29 cellular contexts compared by ENCODE assay signal in the genomic region with DNA sequence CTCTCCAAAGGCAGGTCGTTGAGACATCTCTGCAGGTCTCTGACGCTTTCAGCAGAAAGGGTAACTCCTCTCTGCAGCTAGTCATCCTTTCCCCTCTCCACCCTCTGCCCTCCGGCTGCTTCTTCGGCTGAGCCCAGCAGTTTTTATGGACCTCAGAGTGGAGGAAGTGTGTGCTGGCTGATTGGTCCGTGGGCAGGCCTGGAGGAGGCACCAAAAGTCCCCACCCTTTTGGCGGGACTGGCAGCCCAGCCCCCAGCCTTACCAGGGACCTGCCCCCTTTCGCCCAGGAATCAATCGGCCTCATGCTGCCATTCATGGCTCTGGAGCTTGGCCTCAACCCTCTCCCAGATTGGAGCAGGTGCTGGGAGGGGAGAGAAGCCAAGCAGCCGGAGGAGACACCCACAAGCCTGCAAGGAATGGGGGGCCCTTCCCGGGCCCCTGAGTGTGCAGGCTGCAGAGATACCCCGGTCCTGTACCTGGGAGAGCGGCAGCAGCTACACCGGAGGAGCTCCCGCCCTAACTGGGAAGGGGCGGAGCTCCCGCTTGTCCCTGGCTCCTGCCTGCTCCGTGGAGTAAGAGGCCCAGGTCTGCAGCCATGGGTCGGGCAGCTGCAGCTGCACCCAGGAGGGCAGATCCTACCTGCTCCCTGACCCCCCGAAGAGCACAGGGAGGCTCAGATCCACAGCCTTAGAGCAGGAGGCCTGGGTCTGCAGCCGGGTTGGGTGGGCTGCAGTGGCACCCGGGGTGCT.
DNase-seq lines count a peak whose midpoint lies in the region; ATAC-seq and TF ChIP-seq lines count a peak whose summit lies in the region.
"Had no signal": no experiment of that assay in that cellular context is flagged by ENCODE, and none has a peak within 500 bp of the region (broad histone marks: within the 10 kb centered on the region; RNA-seq: fewer than 3 reads in every experiment).

No MANE protein-coding gene starts in this region.

- H3K27ac ChIP-seq in PC-9 = no peak overlapping the region
- no peak overlapping the region for H3K27ac ChIP-seq in hepatocyte
- H3K27ac ChIP-seq: ascending aorta, gastrocnemius medialis, left ventricle myocardium inferior, parathyroid adenoma, testis had no signal

- POLR2A ChIA-PET in PC-9 (lab: Charles Lee; ENCODE audit: unreplicated experiment) = no interaction called here

- CTCF ChIA-PET in PC-9 (lab: Charles Lee) = interaction anchor here (0.6 kb wide), 1 partner anchor 315 kb away, joined by 5 read pairs; no protein-coding TSS in a partner anchor

- H3K36me3 Mint-ChIP-seq in progenitor cell of endocrine pancreas (ENCODE audit: insufficient read depth) = peaks cover 1% of the 10 kb centered on the region
- H3K36me3 Mint-ChIP-seq: activated naive CD8-positive, alpha-beta T cell treated with anti-CD3 and anti-CD28 coated beads, Interleukin-2, amount 10 ng/mL, durations not matched to agents 7 days and 5 days; CD8-positive, alpha-beta memory T cell had no signal

- H3K9me3 ChIP-seq in PC-9 (ENCODE audit: insufficient read depth, low read depth) = peaks cover 4% of the 10 kb centered on the region; the same call in 1 of the 2 replicates
- H3K9me3 ChIP-seq in hepatocyte (ENCODE audit: low read depth) = no peaks in the 10 kb centered on the region
- H3K9me3 ChIP-seq: ascending aorta, BE2C, gastrocnemius medialis, testis had no signal

- ATAC-seq in GM21423 (IDR thresholded peaks at IDR 0.05; ENCODE audit: unreplicated experiment) (no peak), HG03520 (IDR thresholded peaks at IDR 0.05; ENCODE audit: unreplicated experiment) (no peak)
- ATAC-seq: activated T-cell treated with anti-CD3 and anti-CD28 coated beads, Interleukin-2, amount 50 U/mL, for 4 hours; gastrocnemius medialis had no signal

- H3K4me3 Mint-ChIP-seq in progenitor cell of endocrine pancreas (ENCODE audit: low read depth) = peak overlapping the region; percentile 57
- H3K4me3 Mint-ChIP-seq: activated naive CD8-positive, alpha-beta T cell treated with anti-CD3 and anti-CD28 coated beads, Interleukin-2, amount 10 ng/mL, durations not matched to agents 7 days and 5 days; activated T-cell treated with anti-CD3 and anti-CD28 coated beads, Interleukin-2, amount 50 U/mL, for 4 hours; CD8-positive, alpha-beta memory T cell; neural crest cell had no signal

- peaks cover 10% of the 10 kb centered on the region for H3K9me3 Mint-ChIP-seq in progenitor cell of endocrine pancreas (ENCODE audit: low read depth)

- H3K27ac Mint-ChIP-seq in progenitor cell of endocrine pancreas = no peak overlapping the region
- H3K27ac Mint-ChIP-seq: activated naive CD8-positive, alpha-beta T cell treated with anti-CD3 and anti-CD28 coated beads, Interleukin-2, amount 10 ng/mL, durations not matched to agents 7 days and 5 days; CD8-positive, alpha-beta memory T cell had no signal

- H3K9me2 ChIP-seq in PC-9 (ENCODE audit: insufficient read depth) = no peaks in the 10 kb centered on the region
- H3K9me2 ChIP-seq in hepatocyte (replicated peaks; ENCODE audit: insufficient read depth) = no peaks in the 10 kb centered on the region

- intact Hi-C loops in PC-9 (cut with micrococcal nuclease; ENCODE audit: unreplicated experiment) = no loop called here

- no peaks in the 10 kb centered on the region for H3K79me2 ChIP-seq in PC-9 (ENCODE audit: low read depth)
- no peaks in the 10 kb centered on the region for H3K79me2 ChIP-seq in hepatocyte
- H3K79me2 ChIP-seq: parathyroid adenoma had no signal

- no peaks in the 10 kb centered on the region for H4K20me1 ChIP-seq in PC-9 (ENCODE audit: insufficient read depth)
- H4K20me1 ChIP-seq in hepatocyte (ENCODE audit: insufficient read depth, poor library complexity, severe bottlenecking) = no peaks in the 10 kb centered on the region

- H3F3A ChIP-seq in PC-9 (ENCODE audit: insufficient read depth, low read depth) = no peaks in the 10 kb centered on the region; the same call in 1 of the 2 replicates

- 50% methylated on average over 17 of the region's 21 CpGs for WGBS in hepatocyte (ENCODE audit: low lambda C conversion rate, missing lambda C conversion rate)

- no TSS peak for BruUV-seq in PC-9 (replicated peaks; lab: Mats Ljungman, UMichigan)

- H3K27me3 ChIP-seq in H7 (ENCODE audit: control insufficient read depth, insufficient read depth, low read length) = no peaks in the 10 kb centered on the region
- no peaks in the 10 kb centered on the region for H3K27me3 ChIP-seq in PC-9 (ENCODE audit: insufficient read depth, low read depth)
- no peaks in the 10 kb centered on the region for H3K27me3 ChIP-seq in hepatocyte
- H3K27me3 ChIP-seq: ascending aorta, BE2C, gastrocnemius medialis, testis had no signal

- H3K4me3 ChIP-seq in H7 (ENCODE audit: insufficient read depth, low read depth, low read length) (peak overlapping the region; percentile 15; the same call in 1 of the 2 replicates), PC-9 (peak overlapping the region; percentile 24; the same call in 1 of the 2 replicates), hepatocyte (no peak overlapping the region)
- H3K4me3 ChIP-seq: ascending aorta, gastrocnemius medialis, left ventricle myocardium inferior, testis had no signal

- peaks cover 3% of the 10 kb centered on the region for H3K4me1 Mint-ChIP-seq in progenitor cell of endocrine pancreas (ENCODE audit: low read depth)
- H3K4me1 Mint-ChIP-seq: activated naive CD8-positive, alpha-beta T cell treated with anti-CD3 and anti-CD28 coated beads, Interleukin-2, amount 10 ng/mL, durations not matched to agents 7 days and 5 days; CD8-positive, alpha-beta memory T cell had no signal

- H2AFZ ChIP-seq in PC-9 (peak overlapping the region; percentile 66), hepatocyte (no peak overlapping the region)
- H2AFZ ChIP-seq: parathyroid adenoma had no signal

- H3K4me1 ChIP-seq in PC-9 (replicated peaks; ENCODE audit: insufficient read depth) (no peaks in the 10 kb centered on the region), hepatocyte (ENCODE audit: insufficient read depth) (no peaks in the 10 kb centered on the region)
- H3K4me1 ChIP-seq: ascending aorta, BE2C, gastrocnemius medialis, left ventricle myocardium inferior, parathyroid adenoma, testis had no signal

- H3K4me2 ChIP-seq in PC-9 (peak overlapping the region; percentile 54), hepatocyte (peak overlapping the region; percentile 72)

- H3K36me3 ChIP-seq in H7 (replicated peaks; ENCODE audit: control insufficient read depth, insufficient read depth, low read length) (no peaks in the 10 kb centered on the region), PC-9 (ENCODE audit: low read depth) (no peaks in the 10 kb centered on the region), hepatocyte (replicated peaks; ENCODE audit: insufficient read depth, low read depth) (no peaks in the 10 kb centered on the region)
- H3K36me3 ChIP-seq: ascending aorta, BE2C, gastrocnemius medialis, left ventricle myocardium inferior had no signal

- no peak for TF ChIP-seq CTCF in PC-9 (conservative IDR thresholded peaks at IDR 0.05)
- TF ChIP-seq CTCF in hepatocyte (IDR thresholded peaks at IDR 0.05; ENCODE audit: poor library complexity) = no peak
- no peak for TF ChIP-seq CTCF in progenitor cell of endocrine pancreas (IDR thresholded peaks at IDR 0.05; ENCODE audit: unreplicated experiment)

- peak; percentile 60 for DNase-seq in H7
- DNase-seq in PC-9 = no peak
- DNase-seq in hepatocyte (ENCODE audit: low spot score) = peak; percentile 54
- peak; percentile 13 for DNase-seq in progenitor cell of endocrine pancreas (ENCODE audit: low spot score, unreplicated experiment)
- DNase-seq in DMS 273 (lab: John Stamatoyannopoulos, UW; ENCODE audit: unreplicated experiment) = no peak
- DNase-seq: activated gamma-delta T cell; activated naive CD8-positive, alpha-beta T cell treated with anti-CD3 and anti-CD28 coated beads, Interleukin-2, amount 10 ng/mL, durations not matched to agents 7 days and 5 days; activated T-cell treated with anti-CD3 and anti-CD28 coated beads, Interleukin-2, amount 50 U/mL, for 4 hours; BE2C; CD8-positive, alpha-beta memory T cell; DMS153; gastrocnemius medialis; GDM1; hippocampal formation; left ventricle myocardium inferior; mesendoderm; NCI-H1417 treated with DMSO at 0.1 percent for 48 hours; NCI-H2029 treated with DMSO at 0.1 percent for 48 hours; NCI-H226; RPMI8226; small intestine; stimulated activated naive CD4-positive, alpha-beta T cell; T-helper 1 cell; testis had no signal

- H3K27me3 Mint-ChIP-seq in progenitor cell of endocrine pancreas = no peaks in the 10 kb centered on the region

Comparison
In these comparisons a context has a peak if more than half of its experiments do, and no peak if none do; other contexts are left out.
1. DNase-seq: peak in H7 (single experiment), hepatocyte (single experiment) and progenitor cell of endocrine pancreas (single experiment); none in PC-9 (0 of 2) and DMS 273 (single experiment).